Comparison of ENCODE assay signal across 8 cellular contexts in genomic region chr19:9768175-9769112, GRCh38. TPM values are rescaled to one million over a fixed set of nuclear protein-coding genes. Genes with fewer than 3 reads are reported as not detected.
DNase-seq lines count a peak whose midpoint lies in the region; ATAC-seq, FAIRE-seq and TF ChIP-seq lines count a peak whose summit lies in the region.

Gene ZNF846 (minus strand): TSS chr19:9768738. CDS start chr19:9764950, 3,788 bp downstream.

- H3K23me2 ChIP-seq in H1 (ENCODE audit: low read depth, low read length), result peaks cover 8% of the 10 kb centered on the region; the same call in 1 of the 2 replicates

- no peak within 1 kb of the TSS for H3K23ac ChIP-seq in H1 (ENCODE audit: insufficient read length)
- peak within 1 kb of the TSS in 1 of 2 experiments; percentile 15 for H3K23ac ChIP-seq in mesenchymal stem cell (ENCODE audit: low read length in 2 of 2)

- H2BK120ac ChIP-seq in H1 (replicated peaks; ENCODE audit: low read depth, low read length) (peak within 1 kb of the TSS; percentile 9), mesenchymal stem cell (ENCODE audit: low read depth, low read length) (peak within 1 kb of the TSS; percentile 49)

- ATAC-seq in GM19468 (IDR thresholded peaks at IDR 0.05; ENCODE audit: extremely low read depth, unreplicated experiment), result peak; percentile 86

- H2BK12ac ChIP-seq in H1 (ENCODE audit: low read depth, low read length) (peak within 1 kb of the TSS; percentile 90; the same call in 1 of the 2 replicates), mesenchymal stem cell (ENCODE audit: low read length in 2 of 2) (peak within 1 kb of the TSS in 1 of 2 experiments; percentile 12)

- peak within 1 kb of the TSS; percentile 85; the same call in 1 of the 2 replicates for H2AFZ ChIP-seq in H1 (ENCODE audit: low read length)
- H2AFZ ChIP-seq in mesenchymal stem cell (ENCODE audit: low read depth, low read length), result peak within 1 kb of the TSS; percentile 68

- H3K18ac ChIP-seq in H1 (ENCODE audit: extremely low read depth, low read length), result peak within 1 kb of the TSS; percentile 96
- H3K18ac ChIP-seq in mesenchymal stem cell (ENCODE audit: low read depth in 1 of 2, low read length in 2 of 2), result peak within 1 kb of the TSS; percentile 67 to 99

- peak within 1 kb of the TSS; percentile 52 for H3K14ac ChIP-seq in H1 (ENCODE audit: insufficient read length)
- peak within 1 kb of the TSS in 1 of 2 experiments; percentile 83 for H3K14ac ChIP-seq in mesenchymal stem cell (ENCODE audit: low read length in 2 of 2)

- peak within 1 kb of the TSS; percentile 99 for H4K8ac ChIP-seq in H1 (ENCODE audit: extremely low read depth, insufficient read depth, low read length)
- peak within 1 kb of the TSS; percentile 89 for H4K8ac ChIP-seq in mesenchymal stem cell (ENCODE audit: low read length)

- peak within 1 kb of the TSS; percentile 99 for H4K5ac ChIP-seq in H1 (ENCODE audit: insufficient read length, low read depth, low read length)

- H3K36me3 ChIP-seq in H1 (ENCODE audit: control insufficient read depth in 2 of 4, insufficient read depth in 4 of 4, low read length in 3 of 4) (peaks cover 0 to 5% (median 0%) of the 10 kb centered on the region in 4 experiments; a peak in 1 of 8 replicates), mesenchymal stem cell (ENCODE audit: control insufficient read depth in 1 of 2, insufficient read depth in 2 of 2, low read depth in 1 of 2, low read length in 2 of 2) (peaks cover 21 to 29% of the 10 kb centered on the region in 2 experiments)

- DNase-seq in COLO668 (lab: John Stamatoyannopoulos, UW; ENCODE audit: unreplicated experiment) (peak; percentile 96), HT-29 (ENCODE audit: low spot score) (peak; percentile 90), NOMO-1 (lab: John Stamatoyannopoulos, UW; ENCODE audit: unreplicated experiment in 2 of 2) (peak; percentile 97 to 98), H1 (ENCODE audit: low read depth in 1 of 2, low spot score in 2 of 2) (peak; percentile 90 to 93), mesenchymal stem cell (peak; percentile 97)
- DNase-seq in activated CD8-positive, alpha-beta memory T cell treated with anti-CD3 and anti-CD28 coated beads, Interleukin-2, amount 50 U/mL, for 1 hour (ENCODE audit: extremely low read depth), result peak; percentile 79
- DNase-seq in stimulated activated CD8-positive, alpha-beta memory T cell treated with anti-CD3 and anti-CD28 coated beads, Interleukin-12 subunit alpha, Interleukin-12 subunit beta, amount 100 ng/mL, for 24 hours (ENCODE audit: extremely low read depth), result peak; percentile 87

- no peak within 1 kb of the TSS for H2BK20ac ChIP-seq in H1 (ENCODE audit: low read length)

- POLR2A ChIA-PET in H1 (lab: Charles Lee; ENCODE audit: partially characterized antibody), result interaction anchor here (0.6 to 1.7 kb wide), 13 partner anchors 9 to 147 kb away, joined by 3 to 11 read pairs (median 4); partner anchors contain the start of gene UBL5

- TF ChIP-seq EP300 in H1 (IDR thresholded peaks at IDR 0.05; ENCODE audit: borderline replicate concordance in 1 of 2, low read depth in 2 of 2, low read length in 2 of 2), result peak in 1 of 2 experiments; percentile 68; a peak in 1 of 3 replicates

- H3K4me2 ChIP-seq in H1 (ENCODE audit: insufficient read depth in 1 of 2, low read depth in 2 of 2, low read length in 2 of 2) (peak within 1 kb of the TSS; percentile 79 to 88), mesenchymal stem cell (ENCODE audit: low read length, poor library complexity, severe bottlenecking) (peak within 1 kb of the TSS; percentile 75)

- H3K9me3 ChIP-seq in H1 (ENCODE audit: insufficient read depth in 2 of 2, low read depth in 1 of 2, low read length in 1 of 2), result peaks cover 2 to 7% of the 10 kb centered on the region in 2 experiments; a peak in 1 of 4 replicates
- peaks cover 13% of the 10 kb centered on the region for H3K9me3 ChIP-seq in mesenchymal stem cell (ENCODE audit: control insufficient read depth, low read length)

- peak within 1 kb of the TSS; percentile 97 for H4K91ac ChIP-seq in H1 (replicated peaks; ENCODE audit: insufficient read length, low read length)
- H4K91ac ChIP-seq in mesenchymal stem cell (ENCODE audit: low read length), result peak within 1 kb of the TSS; percentile 90

- peak; percentile 39 for FAIRE-seq in H1 (lab: Jason Lieb, UNC)

- H3K27ac ChIP-seq in H1 (ENCODE audit: low read depth, low read length) (peak within 1 kb of the TSS; percentile 80), mesenchymal stem cell (ENCODE audit: low read length, poor library complexity, severe bottlenecking) (peak within 1 kb of the TSS; percentile 97)

- peak within 1 kb of the TSS; percentile 51 to 90 (median 86) for H3K4me3 ChIP-seq in H1 (ENCODE audit: extremely low read depth in 1 of 4, insufficient read depth in 2 of 4, low read depth in 3 of 4, low read length in 4 of 4)
- H3K4me3 ChIP-seq in mesenchymal stem cell (ENCODE audit: insufficient read depth in 1 of 2, low read depth in 1 of 2, low read length in 2 of 2), result peak within 1 kb of the TSS; percentile 69 to 88

- TF ChIP-seq POLR2A in H1 (IDR thresholded peaks at IDR 0.05; ENCODE audit: control extremely low read depth in 1 of 2, low read depth in 2 of 2, low read length in 2 of 2), result peak; percentile 53 to 89

- H3K4ac ChIP-seq in H1 (replicated peaks; ENCODE audit: insufficient read length, low read depth, low read length), result peak within 1 kb of the TSS; percentile 97
- peak within 1 kb of the TSS; percentile 2 to 77 for H3K4ac ChIP-seq in mesenchymal stem cell (ENCODE audit: low read depth in 1 of 2, low read length in 2 of 2)

- no peaks in the 10 kb centered on the region for H4K20me1 ChIP-seq in H1 (replicated peaks in 1 of 2; ENCODE audit: control insufficient read depth in 1 of 2, insufficient read depth in 2 of 2, low read length in 2 of 2)

- H3K79me1 ChIP-seq in H1 (ENCODE audit: low read depth, low read length) (no peaks in the 10 kb centered on the region), mesenchymal stem cell (replicated peaks; ENCODE audit: low read length, poor library complexity, severe bottlenecking) (peaks cover 19% of the 10 kb centered on the region)

- TF ChIP-seq CTCF in H1 (IDR thresholded peaks at IDR 0.05; ENCODE audit: control extremely low read depth in 1 of 3, insufficient read depth in 1 of 3, low read depth in 1 of 3, low read length in 3 of 3), result no peak

- H2BK15ac ChIP-seq in H1 (ENCODE audit: low read length) (peak within 1 kb of the TSS; percentile 46; the same call in 1 of the 2 replicates), mesenchymal stem cell (ENCODE audit: low read depth, poor library complexity, severe bottlenecking) (no peak within 1 kb of the TSS)

- peak within 1 kb of the TSS; percentile 8 to 95 (median 74) for H3K9ac ChIP-seq in H1 (replicated peaks in 1 of 4; ENCODE audit: extremely low read depth in 1 of 4, low read depth in 3 of 4, low read length in 3 of 4)
- peak within 1 kb of the TSS; percentile 95 for H3K9ac ChIP-seq in mesenchymal stem cell (ENCODE audit: low read length)

- 1% methylated on average over 50 of the region's 65 CpGs; no CpG with 5 or more reads in 1 of the 2 experiments for WGBS in H1 (ENCODE audit: extremely low coverage in 1 of 2, insufficient coverage in 1 of 2, insufficient read length in 1 of 2, insufficient replicate concordance in 2 of 2, low coverage in 1 of 2, low lambda C conversion rate in 2 of 2, missing lambda C conversion rate in 1 of 2), 2 experiments
- WGBS in mesenchymal stem cell, result under 1% methylated on average over 63 of the region's 65 CpGs

- CTCF ChIA-PET in H1 (lab: Charles Lee; ENCODE audit: partially characterized antibody), result interaction anchor here (0.6 to 2.0 kb wide), 4 partner anchors 14 to 1512 kb away, joined by 3 to 5 read pairs (median 4); no protein-coding TSS in a partner anchor

- H3K4me1 ChIP-seq in H1 (replicated peaks in 1 of 4; ENCODE audit: control insufficient read depth in 3 of 4, insufficient read depth in 4 of 4, low read length in 3 of 4), result no peaks in the 10 kb centered on the region
- peaks cover 3% of the 10 kb centered on the region for H3K4me1 ChIP-seq in mesenchymal stem cell (ENCODE audit: control insufficient read depth, insufficient read depth, low read depth, low read length)

- H2AK5ac ChIP-seq in H1 (ENCODE audit: low read depth, low read length) (no peak within 1 kb of the TSS), mesenchymal stem cell (ENCODE audit: low read length, severe bottlenecking) (no peak within 1 kb of the TSS)

- peak within 1 kb of the TSS; percentile 88 for H2BK5ac ChIP-seq in H1 (ENCODE audit: low read depth, low read length)
- H2BK5ac ChIP-seq in mesenchymal stem cell (ENCODE audit: low read depth, low read length, poor library complexity, severe bottlenecking), result peak within 1 kb of the TSS; percentile 95

- TF ChIP-seq RAD21 in H1 (IDR thresholded peaks at IDR 0.05 in 1 of 2, conservative IDR thresholded peaks at IDR 0.05 in 1 of 2; ENCODE audit: low read depth in 2 of 2, low read length in 2 of 2), result peak in 1 of 2 experiments; percentile 6; a peak in 3 of 4 replicates

- H3K56ac ChIP-seq in H1 (replicated peaks; ENCODE audit: insufficient read length, low read depth, low read length), result peak within 1 kb of the TSS; percentile 71

- no peaks in the 10 kb centered on the region for H3K79me2 ChIP-seq in H1 (ENCODE audit: control insufficient read depth in 1 of 2, insufficient read depth in 2 of 2, low read length in 2 of 2)

- no peaks in the 10 kb centered on the region for H3K27me3 ChIP-seq in H1 (replicated peaks in 1 of 4; ENCODE audit: control insufficient read depth in 3 of 4, extremely low read depth in 1 of 4, insufficient read depth in 3 of 4, low read length in 3 of 4)
- H3K27me3 ChIP-seq in mesenchymal stem cell (ENCODE audit: control insufficient read depth in 1 of 2, insufficient read depth in 1 of 2, low read length in 2 of 2), result no peaks in the 10 kb centered on the region

TF ChIP-seq in H1, 55 proteins besides CTCF, POLR2A, EP300 and RAD21 (continues in another document):
- no peak for TF ChIP-seq NANOG (IDR thresholded peaks at IDR 0.05; ENCODE audit: insufficient read depth, low read depth, low read length, poor library complexity, severe bottlenecking)

RNA-seq across cellular contexts. Expression of gene ZNF846, which starts in this region (rescaled TPM):
- 4.6 and 4.8 TPM in 2 replicates for total RNA-seq in HT-29 (2014; rRNA removed; shearing (Covaris generic))
- 9.0 and 9.2 TPM in 2 replicates for total RNA-seq in H1 (2021; fragmentation: NEBNext Ultra II Directional; extraction: Animal tissue kit (Norgen Biotek cat#: 25700))
- 4.5 and 4.8 TPM in 2 replicates for polyA plus RNA-seq in H1 (2011; rRNA removed)
- 6.3 TPM for polyA plus RNA-seq in H1 (2011; cell fraction: cytosol; rRNA removed)
- 5.4 TPM for polyA plus RNA-seq in H1 (2011; cell fraction: nucleus; rRNA removed)
- 7.1 to 8.6 TPM (median 7.4 TPM) in 4 replicates for polyA plus RNA-seq in H1 (2012, experiment 1 of 2)
- 2.9 TPM for polyA plus RNA-seq in H1 (2012, experiment 2 of 2)
- polyA plus RNA-seq in H1 (2013, experiment 1 of 2), result 7.0 TPM
- polyA plus RNA-seq in H1 (2013, experiment 2 of 2), result 5.5 TPM
- polyA minus RNA-seq in H1 (2011; rRNA and poly(A)+ RNA removed), result 10.3 and 12.6 TPM in 2 replicates
- 2.7 TPM for polyA minus RNA-seq in H1 (2011; cell fraction: cytosol; rRNA and poly(A)+ RNA removed)
- polyA minus RNA-seq in H1 (2011; cell fraction: nucleus; rRNA and poly(A)+ RNA removed), result 9.8 TPM
- polyA plus RNA-seq in mesenchymal stem cell (2013, experiment 1 of 2), result 9.8 TPM
- 11.5 TPM for polyA plus RNA-seq in mesenchymal stem cell (2013, experiment 2 of 2)

Comparison
In these comparisons a context has a peak if more than half of its experiments do, and no peak if none do; other contexts are left out.
1. Peak in every context shown above with its lines: DNase-seq, ATAC-seq, H3K4me3 ChIP-seq and H3K27ac ChIP-seq.